Comparison of ENCODE assay signal across 8 cellular contexts in genomic region chr14:39231751-39232553, GRCh38. TPM values are rescaled to one million over a fixed set of nuclear protein-coding genes. Genes with fewer than 3 reads are reported as not detected.
DNase-seq lines count a peak whose midpoint lies in the region; ATAC-seq and TF ChIP-seq lines count a peak whose summit lies in the region.
"Not testable (repeated sequence)": the region's sequence is repeated elsewhere in the genome, so short reads cannot be mapped to it uniquely, and the experiment has no call there.

No MANE protein-coding gene starts in this region.

- H3K4me1 Mint-ChIP-seq in CD4-positive, alpha-beta memory T cell = peaks cover 24 to 37% (median 31%) of the 10 kb centered on the region in 4 donors

- H3K27ac ChIP-seq in CD4-positive, alpha-beta memory T cell (ENCODE audit: low read depth, low read length); Peyer's patch; cardiac muscle cell: not testable (repeated sequence)

- peak; percentile 63 for TF ChIP-seq RAD21 in Ishikawa (IDR thresholded peaks at IDR 0.05; ENCODE audit: low read depth)

- H3K36me3 Mint-ChIP-seq in CD4-positive, alpha-beta memory T cell = not testable (repeated sequence)

- not testable (repeated sequence) for H3K9me3 Mint-ChIP-seq in CD4-positive, alpha-beta memory T cell

- CTCF ChIA-PET in CD4-positive, alpha-beta memory T cell (lab: Charles Lee; ENCODE audit: partially characterized antibody) = interaction anchor here (0.7 to 2.1 kb wide), 13 partner anchors 13 to 200 kb away, joined by 3 to 9 read pairs (median 3); no protein-coding TSS in a partner anchor

- not testable (repeated sequence) for H3K27me3 Mint-ChIP-seq in CD4-positive, alpha-beta memory T cell

- not testable (repeated sequence) for TF ChIP-seq POLR2A in Peyer's patch (IDR thresholded peaks at IDR 0.05)

- not testable (repeated sequence) for TF ChIP-seq EP300 in Ishikawa (IDR thresholded peaks at IDR 0.05; ENCODE audit: borderline replicate concordance)

- not testable (repeated sequence) for H3K36me3 ChIP-seq in CD4-positive, alpha-beta memory T cell (ENCODE audit: insufficient read depth, low read length); Peyer's patch; cardiac muscle cell

- peak overlapping the region; percentile 5 to 74 (median 36) for H3K27ac Mint-ChIP-seq in CD4-positive, alpha-beta memory T cell

- not testable (repeated sequence) for H3K4me3 Mint-ChIP-seq in CD4-positive, alpha-beta memory T cell

- POLR2A ChIA-PET in CD4-positive, alpha-beta memory T cell (lab: Charles Lee; ENCODE audit: partially characterized antibody) = interaction anchor here (1.0 to 2.4 kb wide), 4 partner anchors 35 to 200 kb away, joined by 3 to 11 read pairs (median 6); partner anchors contain the start of genes FBXO33, PNN and TRAPPC6B

- not testable (repeated sequence) for H3K4me3 ChIP-seq in CD4-positive, alpha-beta memory T cell (ENCODE audit: low read length in 2 of 2); Peyer's patch; cardiac muscle cell

- H3K4me1 ChIP-seq in CD4-positive, alpha-beta memory T cell (ENCODE audit: insufficient read depth, low read length) = peaks cover 35% of the 10 kb centered on the region
- not testable (repeated sequence) for H3K4me1 ChIP-seq in Peyer's patch; cardiac muscle cell (ENCODE audit: low read depth)

- peak in 4 of 5 donors; percentile 15 to 35 (median 28) for DNase-seq in CD4-positive, alpha-beta memory T cell
- DNase-seq in Peyer's patch = not testable (repeated sequence)
- peak; percentile 9 for DNase-seq in activated gamma-delta T cell treated with anti-CD3 and anti-CD28 coated beads, Interleukin-2, amount 50 U/mL, for 16 hours (ENCODE audit: low read depth)
- DNase-seq in cardiac muscle cell (ENCODE audit: low read depth in 1 of 2, low spot score in 1 of 2) (peak; percentile 46 to 80), pons (ENCODE audit: low spot score) (peak; percentile 49)

- TF ChIP-seq CTCF in Peyer's patch (IDR thresholded peaks at IDR 0.05) (peak in 4 of 6 experiments; percentile 15 to 49 (median 42)), cardiac muscle cell (IDR thresholded peaks at IDR 0.05; ENCODE audit: low read depth, low read length) (peak; percentile 33)

- H3K9me3 ChIP-seq in CD4-positive, alpha-beta memory T cell (ENCODE audit: control insufficient read depth in 1 of 2, low read length in 2 of 2); Peyer's patch; cardiac muscle cell (ENCODE audit: low read depth): not testable (repeated sequence)

- H3K27me3 ChIP-seq in CD4-positive, alpha-beta memory T cell (ENCODE audit: insufficient read depth, low read length); Peyer's patch; cardiac muscle cell: not testable (repeated sequence)

- ATAC-seq in GM18870 (IDR thresholded peaks at IDR 0.05; ENCODE audit: unreplicated experiment) (peak; percentile 52), HG02571 (IDR thresholded peaks at IDR 0.05; ENCODE audit: unreplicated experiment) (peak; percentile 91)

- intact Hi-C loops in CD4-positive, alpha-beta memory T cell (cut with micrococcal nuclease) = not testable (repeated sequence)

RNA-seq across cellular contexts. Expression of gene MIA2, which starts 1.8 kb away (rescaled TPM):
- total RNA-seq in CD4-positive, alpha-beta memory T cell = 10 to 100 TPM; 25.8 to 26.6 TPM
- polyA plus RNA-seq in CD4-positive, alpha-beta memory T cell = 10 to 100 TPM; 19.0 to 26.7 TPM
- total RNA-seq in Peyer's patch (100 to 1,000 TPM in 3 of 4 donors, 10 to 100 TPM in 1; 44.6 to 143 (median 128) TPM), cardiac muscle cell (5.8 and 20.6 TPM in 2 replicates)
- 14.4 and 17.7 TPM in 2 replicates for polyA plus RNA-seq in cardiac muscle cell

RNA-seq across cellular contexts. Expression of gene PNN, which starts 56.9 kb away (rescaled TPM):
- total RNA-seq in CD4-positive, alpha-beta memory T cell = 10 to 100 TPM; 86.0 to 93.8 TPM
- 10 to 100 TPM; 10.3 to 35.8 TPM for polyA plus RNA-seq in CD4-positive, alpha-beta memory T cell
- total RNA-seq in Peyer's patch = 100 to 1,000 TPM in 1 of 4 donors, 10 to 100 TPM in 3; 48.3 to 125 (median 63.4) TPM
- total RNA-seq in cardiac muscle cell = 35.3 and 67.0 TPM in 2 replicates
- 110 and 115 TPM in 2 replicates for polyA plus RNA-seq in cardiac muscle cell
